Comparison of ENCODE assay signal across 8 cellular contexts in genomic region chr11:69915501-69916250, GRCh38.
DNase-seq lines count a peak whose midpoint lies in the region; ATAC-seq and TF ChIP-seq lines count a peak whose summit lies in the region.

No MANE protein-coding gene starts in this region.

- CTCF ChIA-PET in activated CD4-positive, alpha-beta T cell treated with anti-CD3 and anti-CD28 coated beads for 36 hours (lab: Charles Lee) = interaction anchor here (0.6 to 1.0 kb wide), 4 partner anchors 22 to 810 kb away, joined by 3 to 5 read pairs (median 3); no protein-coding TSS in a partner anchor

- no peaks in the 10 kb centered on the region for H3K36me3 Mint-ChIP-seq in activated CD4-positive, alpha-beta T cell treated with anti-CD3 and anti-CD28 coated beads for 36 hours (ENCODE audit: low read depth)

- no peak for ATAC-seq in activated CD4-positive, alpha-beta T cell treated with anti-CD3 and anti-CD28 coated beads for 36 hours
- ATAC-seq in mucosa of descending colon = peak; percentile 69
- ATAC-seq in HG03571 (IDR thresholded peaks at IDR 0.05; ENCODE audit: unreplicated experiment) = no peak

- intact Hi-C loops in activated CD4-positive, alpha-beta T cell treated with anti-CD3 and anti-CD28 coated beads for 36 hours (cut with DNase I, micrococcal nuclease) = no loop called here
- intact Hi-C loops in mucosa of descending colon (cut with DNase I, micrococcal nuclease) = loop anchor here in 1 of 2 donors (5.0 kb wide), 1 partner anchor 282 kb away; no protein-coding TSS in a partner anchor

- H3K9me3 ChIP-seq in mucosa of descending colon = no peaks in the 10 kb centered on the region

- DNase-seq in NCI-H524 (lab: John Stamatoyannopoulos, UW) (peak; percentile 28 to 70), NCI-H524 treated with DMSO at 0.1 percent for 48 hours (lab: John Stamatoyannopoulos, UW) (no peak), NAMALWA (ENCODE audit: low spot score) (peak; percentile 53), erythroblast (lab: John Stamatoyannopoulos, UW) (peak; percentile 64 to 82), mucosa of descending colon (peak; percentile 67 to 93 (median 84)), superior temporal gyrus (ENCODE audit: extremely low spot score) (peak; percentile 37)
- peak; percentile 79 for DNase-seq in activated CD4-positive, alpha-beta T cell treated with anti-CD3 and anti-CD28 coated beads for 36 hours

- H3K9me3 Mint-ChIP-seq in activated CD4-positive, alpha-beta T cell treated with anti-CD3 and anti-CD28 coated beads for 36 hours (ENCODE audit: low read depth) = no peaks in the 10 kb centered on the region

- peaks cover 2% of the 10 kb centered on the region for H3K4me1 Mint-ChIP-seq in activated CD4-positive, alpha-beta T cell treated with anti-CD3 and anti-CD28 coated beads for 36 hours

- POLR2A ChIA-PET in activated CD4-positive, alpha-beta T cell treated with anti-CD3 and anti-CD28 coated beads for 36 hours (lab: Charles Lee) = no interaction called here

- H3K27ac Mint-ChIP-seq in activated CD4-positive, alpha-beta T cell treated with anti-CD3 and anti-CD28 coated beads for 36 hours = no peak overlapping the region

- no peak overlapping the region for H3K4me3 ChIP-seq in mucosa of descending colon

- H3K36me3 ChIP-seq in mucosa of descending colon (ENCODE audit: low read depth) = no peaks in the 10 kb centered on the region

- H3K4me1 ChIP-seq in mucosa of descending colon (ENCODE audit: low read depth) = peaks cover 10% of the 10 kb centered on the region

- no peak overlapping the region for H3K4me3 Mint-ChIP-seq in activated CD4-positive, alpha-beta T cell treated with anti-CD3 and anti-CD28 coated beads for 36 hours

- TF ChIP-seq POLR2A in erythroblast (IDR thresholded peaks at IDR 0.05; ENCODE audit: low read length) = no peak

- peak; percentile 51 for TF ChIP-seq CTCF in mucosa of descending colon (IDR thresholded peaks at IDR 0.05)

- H3K27me3 Mint-ChIP-seq in activated CD4-positive, alpha-beta T cell treated with anti-CD3 and anti-CD28 coated beads for 36 hours = peaks cover 31% of the 10 kb centered on the region
